8 cellular contexts compared by ENCODE assay signal in genomic region chr17:42112552-42113176, GRCh38. TPM values are rescaled to one million over a fixed set of nuclear protein-coding genes. Genes with fewer than 3 reads are reported as not detected.
DNase-seq lines count a peak whose midpoint lies in the region; ATAC-seq and TF ChIP-seq lines count a peak whose summit lies in the region.

TSS of gene DHX58 (minus strand) at chr17:42112714. CDS start at chr17:42111892, 822 bp downstream.

- H3K36me3 Mint-ChIP-seq in T-helper 2 cell treated with Interferon-gamma antibody and Interleukin-4, amounts not matched to agents 5 μg/mL and 100 μg/mL, for 36 hours (ENCODE audit: low read depth) = peaks cover 38% of the 10 kb centered on the region
- peaks cover 0 to 13% (median 8%) of the 10 kb centered on the region in 3 donors for H3K36me3 Mint-ChIP-seq in immature natural killer cell

- peak within 1 kb of the TSS; percentile 77 for H3K4me3 ChIP-seq in Jurkat, Clone E6-1 (ENCODE audit: low read length)
- no peak within 1 kb of the TSS for H3K4me3 ChIP-seq in astrocyte of the cerebellum (ENCODE audit: low read depth, low read length)

- H3K27me3 Mint-ChIP-seq in T-helper 2 cell treated with Interferon-gamma antibody and Interleukin-4, amounts not matched to agents 5 μg/mL and 100 μg/mL, for 36 hours (ENCODE audit: low read depth) = no peaks in the 10 kb centered on the region
- H3K27me3 Mint-ChIP-seq in immature natural killer cell (ENCODE audit: low read depth in 3 of 3) = peaks cover 0 to 3% (median 0%) of the 10 kb centered on the region in 3 donors

- no peak for TF ChIP-seq CTCF in astrocyte of the cerebellum (IDR thresholded peaks at IDR 0.05; ENCODE audit: low read depth, low read length, missing control alignments)

- in situ Hi-C loops in Caki2 (cut with HindIII; ENCODE audit: low pct_unique_long_range_greater_than_20kb, low sequenced_read_pairs) = no loop called here
- in situ Hi-C loops in astrocyte of the cerebellum (cut with HindIII; ENCODE audit: low sequenced_read_pairs) = loop anchor here (5.0 kb wide), 1 partner anchor 145 kb away; the partner anchor contains the start of gene CNP

- H3K4me1 Mint-ChIP-seq in T-helper 2 cell treated with Interferon-gamma antibody and Interleukin-4, amounts not matched to agents 5 μg/mL and 100 μg/mL, for 36 hours (ENCODE audit: low read depth) = peaks cover 39% of the 10 kb centered on the region
- peaks cover 31 to 38% of the 10 kb centered on the region in 2 donors for H3K4me1 Mint-ChIP-seq in immature natural killer cell

- peak; percentile 57 for ATAC-seq in GM21390 (IDR thresholded peaks at IDR 0.05; ENCODE audit: unreplicated experiment)

- H3K9me3 Mint-ChIP-seq in T-helper 2 cell treated with Interferon-gamma antibody and Interleukin-4, amounts not matched to agents 5 μg/mL and 100 μg/mL, for 36 hours = no peaks in the 10 kb centered on the region
- H3K9me3 Mint-ChIP-seq in immature natural killer cell = no peaks in the 10 kb centered on the region

- DNase-seq in Caki2 (ENCODE audit: low read depth) (peak; percentile 82), astrocyte of the cerebellum (ENCODE audit: low read depth) (peak; percentile 22), immature natural killer cell (peak; percentile 77 to 83 (median 79)), NCI-H1417 treated with DMSO at 0.1 percent for 48 hours (lab: John Stamatoyannopoulos, UW) (no peak)
- peak; percentile 95 for DNase-seq in Jurkat, Clone E6-1 (ENCODE audit: low read depth, low spot score)
- peak; percentile 83 for DNase-seq in T-helper 2 cell treated with Interferon-gamma antibody and Interleukin-4, amounts not matched to agents 5 μg/mL and 100 μg/mL, for 36 hours (ENCODE audit: low spot score)
- DNase-seq in stimulated activated CD4-positive, alpha-beta T cell treated with anti-CD3 and anti-CD28 coated beads, Interleukin-1b, Interleukin-23, amount 100 ng/mL, for 1 hour (ENCODE audit: low read depth in 2 of 2) = peak; percentile 25 to 38

- peak within 1 kb of the TSS; percentile 98 for H3K27ac Mint-ChIP-seq in T-helper 2 cell treated with Interferon-gamma antibody and Interleukin-4, amounts not matched to agents 5 μg/mL and 100 μg/mL, for 36 hours
- peak within 1 kb of the TSS; percentile 89 to 97 (median 94) for H3K27ac Mint-ChIP-seq in immature natural killer cell

- peak within 1 kb of the TSS; percentile 94 for H3K4me3 Mint-ChIP-seq in T-helper 2 cell treated with Interferon-gamma antibody and Interleukin-4, amounts not matched to agents 5 μg/mL and 100 μg/mL, for 36 hours
- peak within 1 kb of the TSS; percentile 83 to 93 (median 88) for H3K4me3 Mint-ChIP-seq in immature natural killer cell

RNA-seq across cellular contexts. Expression of gene DHX58, which starts in this region (rescaled TPM):
- 21.4 and 27.0 TPM in 2 replicates for total RNA-seq in Caki2 (2014; rRNA removed; shearing (Covaris generic); ENCODE audit: low replicate concordance)
- polyA plus RNA-seq in Jurkat, Clone E6-1 (2012; ENCODE audit: insufficient read depth, insufficient read length) = 21.1 TPM
- 10 to 100 TPM in 1 of 3 donors, 1 to 10 TPM in 2; 3.0 to 14.3 (median 9.8) TPM for polyA plus RNA-seq in immature natural killer cell
